35 cellular contexts compared by ENCODE assay signal in the genomic region with DNA sequence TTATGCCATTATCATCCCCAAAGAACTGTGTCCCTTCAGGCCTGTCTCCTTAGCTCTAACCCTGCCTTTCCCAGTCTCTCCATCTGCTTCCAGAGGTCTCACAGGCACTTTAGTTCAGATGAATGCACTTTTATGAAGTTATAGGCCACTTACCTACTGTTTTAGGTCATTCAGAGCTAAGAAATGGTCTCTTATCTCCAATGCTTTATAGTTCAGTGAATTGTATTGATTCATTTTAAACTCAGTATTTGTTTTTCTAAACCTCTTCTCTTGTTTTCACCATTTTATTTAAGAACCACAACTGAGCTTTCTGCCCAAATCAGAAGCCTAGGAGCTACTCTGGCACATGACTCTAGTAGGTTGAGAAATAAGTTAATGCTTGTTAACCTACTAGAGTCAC.
"Had no signal": no experiment of that assay in that cellular context is flagged by ENCODE, and none has a peak within 500 bp of the region (broad histone marks: within the 10 kb centered on the region; RNA-seq: fewer than 3 reads in every experiment).

No MANE protein-coding gene starts in this region.

- H3K4me3 ChIP-seq: MG63 had no signal

- H3K4me2 ChIP-seq: KMS-11 had no signal

- H3K9ac ChIP-seq: KMS-11 had no signal

- H3K9me3 ChIP-seq: MG63 had no signal

- H3K36me3 ChIP-seq: MG63 had no signal

- H3K27me3 ChIP-seq: MG63 had no signal

- H3K27ac ChIP-seq: KMS-11 had no signal

- DNase-seq: Karpas-422, Kasumi-1, MG63, MM.1S, MV-4-11, NCI-H1048, NCI-H1092, NCI-H1092 treated with DMSO at 0.1 percent for 48 hours, NCI-H1105, NCI-H1105 treated with DMSO at 0.1 percent for 48 hours, NCI-H1417, NCI-H1417 treated with DMSO at 0.1 percent for 48 hours, NCI-H1436, NCI-H1436 treated with DMSO at 0.1 percent for 48 hours, NCI-H146, NCI-H1694, NCI-H1694 treated with DMSO at 0.1 percent for 48 hours, NCI-H187, NCI-H187 treated with DMSO at 0.1 percent for 48 hours, NCI-H1930, NCI-H2029, NCI-H2029 treated with DMSO at 0.1 percent for 48 hours, NCI-H2081, NCI-H2081 treated with DMSO at 0.1 percent for 48 hours, NCI-H2107, NCI-H2171, NCI-H2171 treated with DMSO at 0.1 percent for 48 hours, NCI-H2227 treated with DMSO at 0.1 percent for 48 hours, NCI-H226, NCI-H345, NCI-H446, NCI-H446 treated with DMSO at 0.1 percent for 48 hours, NCI-H510A, NCI-H510A treated with DMSO at 0.1 percent for 48 hours had no signal
